8 cellular contexts compared by ENCODE assay signal in the genomic region with DNA sequence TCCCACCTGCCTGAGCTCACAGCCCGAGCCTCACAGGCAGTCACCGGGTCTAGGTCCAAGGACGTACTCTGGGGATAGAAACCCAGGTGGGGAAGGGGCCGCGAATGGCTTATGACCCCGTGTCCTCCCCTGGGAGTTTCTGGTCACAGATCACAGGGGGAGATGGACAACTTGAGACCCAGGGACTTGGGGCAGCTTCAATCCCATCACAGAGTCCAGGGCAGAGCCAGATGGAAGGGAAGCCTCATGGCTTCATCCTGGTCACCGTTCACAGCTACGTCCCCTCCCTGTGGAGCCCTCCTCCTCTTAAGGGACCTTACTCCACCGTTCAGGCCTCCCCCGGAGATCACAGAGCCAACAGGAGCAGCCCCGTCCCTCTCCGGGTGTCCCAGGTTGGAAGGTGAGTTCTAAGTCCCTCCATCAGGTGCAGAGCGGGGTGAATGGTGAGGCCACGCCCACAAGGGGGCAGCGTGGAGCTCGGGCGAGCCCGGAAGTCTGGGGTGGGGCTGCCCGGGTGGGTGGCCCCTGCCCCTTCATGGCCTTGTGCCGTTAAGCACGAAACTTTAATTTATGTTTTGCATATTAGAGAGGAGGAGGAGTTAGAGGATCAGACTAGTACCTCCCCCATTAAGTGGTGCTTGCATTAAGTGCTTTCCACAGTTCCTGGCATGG. TPM values are rescaled to one million over a fixed set of nuclear protein-coding genes. Genes with fewer than 3 reads are reported as not detected.
DNase-seq lines count a peak whose midpoint lies in the region; ATAC-seq and TF ChIP-seq lines count a peak whose summit lies in the region.
"Not testable (repeated sequence)": the region's sequence is repeated elsewhere in the genome, so short reads cannot be mapped to it uniquely, and the experiment has no call there.

No MANE protein-coding gene starts in this region.

- H3K4me1 Mint-ChIP-seq in activated naive CD4-positive, alpha-beta T cell treated with anti-CD3 and anti-CD28 coated beads for 36 hours (ENCODE audit: low read depth), result peaks cover 34% of the 10 kb centered on the region
- H3K4me1 Mint-ChIP-seq in stimulated activated memory B cell treated with anti-CD40 and anti-IgM and Interleukin-4, amounts not matched to agents 10 μg/mL and 1 μg/mL and 100 μg/mL, for 72 hours, result peaks cover 37% of the 10 kb centered on the region

- H3K4me3 ChIP-seq in GM06990 (replicated peaks; ENCODE audit: low read depth, low read length); hepatocyte: not testable (repeated sequence)
- peak overlapping the region; percentile 26; the same call in 1 of the 2 replicates for H3K4me3 ChIP-seq in OCI-LY3 (ENCODE audit: low read length)

- not testable (repeated sequence) for H3K27me3 ChIP-seq in GM06990 (replicated peaks; ENCODE audit: control insufficient read depth, insufficient read depth, low read length); hepatocyte
- peaks cover 31% of the 10 kb centered on the region for H3K27me3 ChIP-seq in OCI-LY3 (ENCODE audit: low read depth, low read length)

- H4K20me1 ChIP-seq in OCI-LY3 (ENCODE audit: insufficient read depth, low read length); hepatocyte (ENCODE audit: insufficient read depth, poor library complexity, severe bottlenecking): not testable (repeated sequence)

- not testable (repeated sequence) for H3K36me3 ChIP-seq in GM06990 (ENCODE audit: control insufficient read depth, insufficient read depth, low read length); OCI-LY3 (replicated peaks; ENCODE audit: low read depth, low read length); hepatocyte (replicated peaks; ENCODE audit: insufficient read depth, low read depth)

- H3K9me3 ChIP-seq in OCI-LY3 (ENCODE audit: insufficient read depth, low read length); hepatocyte (ENCODE audit: low read depth): not testable (repeated sequence)

- CTCF ChIA-PET in activated naive CD4-positive, alpha-beta T cell treated with anti-CD3 and anti-CD28 coated beads for 36 hours (lab: Charles Lee), result interaction anchor here (1.1 kb wide), 1 partner anchor 31 kb away, joined by 3 read pairs; no protein-coding TSS in a partner anchor

- H3K27ac ChIP-seq in OCI-LY3 (ENCODE audit: low read length); hepatocyte: not testable (repeated sequence)

- H3K27ac Mint-ChIP-seq in activated naive CD4-positive, alpha-beta T cell treated with anti-CD3 and anti-CD28 coated beads for 36 hours; stimulated activated memory B cell treated with anti-CD40 and anti-IgM and Interleukin-4, amounts not matched to agents 10 μg/mL and 1 μg/mL and 100 μg/mL, for 72 hours: not testable (repeated sequence)

- H3K27me3 Mint-ChIP-seq in activated naive CD4-positive, alpha-beta T cell treated with anti-CD3 and anti-CD28 coated beads for 36 hours (ENCODE audit: low read depth), result not testable (repeated sequence)
- peaks cover 10% of the 10 kb centered on the region for H3K27me3 Mint-ChIP-seq in stimulated activated memory B cell treated with anti-CD40 and anti-IgM and Interleukin-4, amounts not matched to agents 10 μg/mL and 1 μg/mL and 100 μg/mL, for 72 hours

- peak overlapping the region; percentile 41 for H3K4me2 ChIP-seq in OCI-LY3 (ENCODE audit: low read length)
- not testable (repeated sequence) for H3K4me2 ChIP-seq in hepatocyte

- TF ChIP-seq CTCF in GM06990 (IDR thresholded peaks at IDR 0.05; ENCODE audit: insufficient read depth, low read length, poor library complexity, severe bottlenecking) (peak; percentile 28), OCI-LY3 (IDR thresholded peaks at IDR 0.05; ENCODE audit: low read depth, low read length) (peak; percentile 26), hepatocyte (IDR thresholded peaks at IDR 0.05; ENCODE audit: poor library complexity) (peak; percentile 14)

- 43% methylated on average over 13 of the region's 21 CpGs for WGBS in hepatocyte (ENCODE audit: low lambda C conversion rate, missing lambda C conversion rate)

- not testable (repeated sequence) for H2AFZ ChIP-seq in OCI-LY3 (ENCODE audit: low read depth, low read length); hepatocyte

- not testable (repeated sequence) for H3K36me3 Mint-ChIP-seq in activated naive CD4-positive, alpha-beta T cell treated with anti-CD3 and anti-CD28 coated beads for 36 hours (ENCODE audit: low read depth); stimulated activated memory B cell treated with anti-CD40 and anti-IgM and Interleukin-4, amounts not matched to agents 10 μg/mL and 1 μg/mL and 100 μg/mL, for 72 hours

- H3K9ac ChIP-seq in OCI-LY3 (ENCODE audit: low read length), result not testable (repeated sequence)

- DNase-seq in GM06990 (ENCODE audit: extremely low read depth, insufficient read length); hepatocyte (ENCODE audit: low spot score): not testable (repeated sequence)
- peak; percentile 42 to 52 for DNase-seq in activated CD4-positive, alpha-beta T cell treated with anti-CD3 and anti-CD28 coated beads, Interleukin-2, amount 50 U/mL, for 4 hours
- DNase-seq in activated naive CD4-positive, alpha-beta T cell treated with anti-CD3 and anti-CD28 coated beads for 36 hours, result peak; percentile 76
- peak in 3 of 4 experiments; percentile 39 to 55 (median 54) for DNase-seq in stimulated activated CD4-positive, alpha-beta T cell treated with anti-CD3 and anti-CD28 coated beads, Interleukin-1b, Interleukin-23, amount 100 ng/mL, for 24 hours (ENCODE audit: low read depth in 4 of 4, low spot score in 1 of 4)

- not testable (repeated sequence) for H3K9me3 Mint-ChIP-seq in activated naive CD4-positive, alpha-beta T cell treated with anti-CD3 and anti-CD28 coated beads for 36 hours; stimulated activated memory B cell treated with anti-CD40 and anti-IgM and Interleukin-4, amounts not matched to agents 10 μg/mL and 1 μg/mL and 100 μg/mL, for 72 hours

- peaks cover 27% of the 10 kb centered on the region for H3K4me1 ChIP-seq in OCI-LY3 (ENCODE audit: low read length)
- H3K4me1 ChIP-seq in hepatocyte (ENCODE audit: insufficient read depth), result not testable (repeated sequence)

- H3K79me2 ChIP-seq in OCI-LY3 (ENCODE audit: low read length); hepatocyte: not testable (repeated sequence)

- intact Hi-C loops in activated naive CD4-positive, alpha-beta T cell treated with anti-CD3 and anti-CD28 coated beads for 36 hours (cut with micrococcal nuclease), result not testable (repeated sequence)

- H3K9me2 ChIP-seq in hepatocyte (replicated peaks; ENCODE audit: insufficient read depth), result not testable (repeated sequence)

- H3K4me3 Mint-ChIP-seq in activated naive CD4-positive, alpha-beta T cell treated with anti-CD3 and anti-CD28 coated beads for 36 hours; stimulated activated memory B cell treated with anti-CD40 and anti-IgM and Interleukin-4, amounts not matched to agents 10 μg/mL and 1 μg/mL and 100 μg/mL, for 72 hours: not testable (repeated sequence)

- ATAC-seq in GM21723 (IDR thresholded peaks at IDR 0.05; ENCODE audit: unreplicated experiment), result peak; percentile 65
- peak; percentile 85 for ATAC-seq in stimulated activated memory B cell treated with anti-CD40 and anti-IgM and Interleukin-4, amounts not matched to agents 10 μg/mL and 1 μg/mL and 100 μg/mL, for 72 hours

RNA-seq across cellular contexts. Expression of a gene that starts 5.4 kb away (rescaled TPM):
- total RNA-seq in activated naive CD4-positive, alpha-beta T cell treated with anti-CD3 and anti-CD28 coated beads for 36 hours, result 1 to 10 TPM; 5.2 to 5.7 TPM
- 0.20 and 3.9 TPM in 2 replicates for total RNA-seq in hepatocyte
- 1.8 and 2.2 TPM in 2 replicates for polyA plus RNA-seq in hepatocyte

RNA-seq across cellular contexts. Expression of a gene that starts 20.3 kb away (rescaled TPM):
- not detected for total RNA-seq in activated naive CD4-positive, alpha-beta T cell treated with anti-CD3 and anti-CD28 coated beads for 36 hours
- total RNA-seq in hepatocyte, result not detected in 2 replicates
- polyA plus RNA-seq in hepatocyte, result not detected in 2 replicates

RNA-seq across cellular contexts. Expression of a gene that starts 46.3 kb away (rescaled TPM):
- not detected for total RNA-seq in activated naive CD4-positive, alpha-beta T cell treated with anti-CD3 and anti-CD28 coated beads for 36 hours
- total RNA-seq in hepatocyte, result not detected in 2 replicates
- not detected in 2 replicates for polyA plus RNA-seq in hepatocyte

RNA-seq across cellular contexts. Expression of a gene that starts 56.0 kb away (rescaled TPM):
- not detected for total RNA-seq in activated naive CD4-positive, alpha-beta T cell treated with anti-CD3 and anti-CD28 coated beads for 36 hours
- total RNA-seq in hepatocyte, result 7.0 and 7.1 TPM in 2 replicates
- 11.0 and 19.3 TPM in 2 replicates for polyA plus RNA-seq in hepatocyte
